Comparison of ENCODE assay signal across 16 cellular contexts in the genomic region with DNA sequence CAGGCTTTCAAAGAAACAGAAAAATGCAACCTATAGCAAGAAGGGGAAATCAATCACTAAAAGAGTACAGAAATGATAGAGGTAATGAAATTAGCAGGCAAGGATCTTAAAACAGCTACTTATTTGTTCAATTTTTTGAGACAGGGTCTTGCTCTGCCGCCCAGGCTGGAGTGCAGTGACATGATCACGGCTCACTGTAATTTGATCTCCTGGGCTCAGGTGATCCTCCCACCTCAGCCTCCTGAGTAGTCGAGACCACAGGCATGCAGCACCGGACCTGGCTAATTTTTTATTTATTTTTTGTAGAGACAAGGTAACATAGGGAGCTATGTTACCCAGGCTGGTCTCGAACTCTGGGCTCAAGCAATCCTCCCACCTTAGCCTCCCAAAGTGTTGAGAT. TPM values are rescaled to one million over a fixed set of nuclear protein-coding genes. Genes with fewer than 3 reads are reported as not detected.
A peak's percentile ranks its signal among the peaks of the same experiment; 100 is the strongest.
DNase-seq lines count a peak whose midpoint lies in the region; ATAC-seq and TF ChIP-seq lines count a peak whose summit lies in the region.
"Had no signal": no experiment of that assay in that cellular context is flagged by ENCODE, and none has a peak within 500 bp of the region (broad histone marks: within the 10 kb centered on the region; RNA-seq: fewer than 3 reads in every experiment).

No MANE protein-coding gene starts in this region.

- no peak for DNase-seq in activated CD4-positive, alpha-beta T cell treated with anti-CD3 and anti-CD28 coated beads, Interleukin-2, amount 10 ng/mL, durations not matched to agents 7 days and 5 days
- no peak for DNase-seq in activated CD4-positive, alpha-beta T cell treated with anti-CD3 and anti-CD28 coated beads, Interleukin-2, amount 50 U/mL, for 48 hours
- DNase-seq in GM23338 (ENCODE audit: low spot score) = no peak
- no peak for DNase-seq in WTC11 (ENCODE audit: low spot score)
- peak; percentile 28 for DNase-seq in kidney tubule cell (ENCODE audit: low spot score)
- DNase-seq in putamen (ENCODE audit: low spot score) = no peak
- no peak for DNase-seq in T-helper 17 cell
- DNase-seq: AML-193; Caco-2; CD4-positive, alpha-beta T cell; GOT3; H7 had no signal

- CTCF ChIA-PET in activated CD4-positive, alpha-beta T cell treated with anti-CD3 and anti-CD28 coated beads, Interleukin-2, amount 10 ng/mL, durations not matched to agents 7 days and 5 days (lab: Charles Lee) = interaction anchor here (0.8 kb wide), 1 partner anchor 376 kb away, joined by 3 read pairs; no protein-coding TSS in a partner anchor
- CTCF ChIA-PET in WTC11 (lab: Charles Lee) = no interaction called here

- no peaks in the 10 kb centered on the region for H3K9me3 Mint-ChIP-seq in activated CD4-positive, alpha-beta T cell treated with anti-CD3 and anti-CD28 coated beads, Interleukin-2, amount 10 ng/mL, durations not matched to agents 7 days and 5 days
- H3K9me3 Mint-ChIP-seq in GM23338 (no peaks in the 10 kb centered on the region), WTC11 (no peaks in the 10 kb centered on the region)
- H3K9me3 Mint-ChIP-seq: CD4-positive, alpha-beta T cell had no signal

- H3K4me3 Mint-ChIP-seq in activated CD4-positive, alpha-beta T cell treated with anti-CD3 and anti-CD28 coated beads, Interleukin-2, amount 10 ng/mL, durations not matched to agents 7 days and 5 days = no peak overlapping the region
- H3K4me3 Mint-ChIP-seq in GM23338 = no peak overlapping the region
- no peak overlapping the region for H3K4me3 Mint-ChIP-seq in WTC11
- H3K4me3 Mint-ChIP-seq in T-helper 17 cell = no peak overlapping the region
- H3K4me3 Mint-ChIP-seq: CD4-positive, alpha-beta T cell had no signal

- H3K27ac Mint-ChIP-seq in activated CD4-positive, alpha-beta T cell treated with anti-CD3 and anti-CD28 coated beads, Interleukin-2, amount 10 ng/mL, durations not matched to agents 7 days and 5 days = peak overlapping the region; percentile 76
- H3K27ac Mint-ChIP-seq in GM23338 (no peak overlapping the region), WTC11 (peak overlapping the region; percentile 81), T-helper 17 cell (no peak overlapping the region)
- H3K27ac Mint-ChIP-seq: CD4-positive, alpha-beta T cell had no signal

- ATAC-seq in GM23338 (no peak), WTC11 (no peak), T-helper 17 cell (no peak)
- ATAC-seq: A549 had no signal

- H3K79me2 ChIP-seq in GM23338 (replicated peaks; ENCODE audit: insufficient read depth) = peaks cover 3% of the 10 kb centered on the region; the same call in 1 of the 2 replicates

- H3K27me3 Mint-ChIP-seq in activated CD4-positive, alpha-beta T cell treated with anti-CD3 and anti-CD28 coated beads, Interleukin-2, amount 10 ng/mL, durations not matched to agents 7 days and 5 days = no peaks in the 10 kb centered on the region
- H3K27me3 Mint-ChIP-seq in GM23338 (ENCODE audit: insufficient read depth, low read depth, poor library complexity) (no peaks in the 10 kb centered on the region), WTC11 (ENCODE audit: low read depth) (no peaks in the 10 kb centered on the region), T-helper 17 cell (no peaks in the 10 kb centered on the region)
- H3K27me3 Mint-ChIP-seq: CD4-positive, alpha-beta T cell had no signal

- no peaks in the 10 kb centered on the region for H3K9me3 ChIP-seq in T-helper 17 cell (ENCODE audit: control insufficient read depth, low read length, poor library complexity, severe bottlenecking)
- H3K9me3 ChIP-seq: A549, Caco-2 had no signal

- peaks cover 3% of the 10 kb centered on the region for H4K20me1 ChIP-seq in GM23338 (replicated peaks; ENCODE audit: insufficient read depth)

- no peaks in the 10 kb centered on the region for H3F3A ChIP-seq in GM23338 (replicated peaks; ENCODE audit: low read depth)

- H3K4me2 ChIP-seq in GM23338 = no peak overlapping the region
- H3K4me2 ChIP-seq: A549 had no signal

- TF ChIP-seq CTCF in GM23338 (conservative IDR thresholded peaks at IDR 0.05; ENCODE audit: low read depth in 2 of 2) (no peak), WTC11 (IDR thresholded peaks at IDR 0.05) (no peak)

- H2AFZ ChIP-seq in GM23338 = no peak overlapping the region

- H3K36me3 Mint-ChIP-seq in activated CD4-positive, alpha-beta T cell treated with anti-CD3 and anti-CD28 coated beads, Interleukin-2, amount 10 ng/mL, durations not matched to agents 7 days and 5 days (ENCODE audit: low read depth) = peaks cover 41% of the 10 kb centered on the region
- H3K36me3 Mint-ChIP-seq in GM23338 (ENCODE audit: low read depth) (peaks cover 69% of the 10 kb centered on the region), WTC11 (peaks cover 67% of the 10 kb centered on the region), T-helper 17 cell (ENCODE audit: low read depth) (peaks cover 19% of the 10 kb centered on the region)

- POLR2A ChIA-PET in activated CD4-positive, alpha-beta T cell treated with anti-CD3 and anti-CD28 coated beads, Interleukin-2, amount 10 ng/mL, durations not matched to agents 7 days and 5 days (lab: Charles Lee) = no interaction called here
- POLR2A ChIA-PET in WTC11 (lab: Charles Lee) = no interaction called here

- no peaks in the 10 kb centered on the region for H3K4me1 ChIP-seq in GM23338 (ENCODE audit: insufficient read depth)
- H3K4me1 ChIP-seq: A549, Caco-2 had no signal

- no peak overlapping the region for H3K4me3 ChIP-seq in GM23338
- H3K4me3 ChIP-seq: A549 had no signal

- H3K9me2 ChIP-seq in GM23338 (ENCODE audit: insufficient read depth) = no peaks in the 10 kb centered on the region

- H3K27ac ChIP-seq in GM23338 (ENCODE audit: low read depth) = 0 out of 2 replicates have a peak overlapping the region, but pooled peaks have one; percentile 14
- H3K27ac ChIP-seq: 22Rv1, A549, C4-2B had no signal

- peaks cover 32% of the 10 kb centered on the region; the same call in 1 of the 2 replicates for H3K36me3 ChIP-seq in GM23338 (ENCODE audit: insufficient read depth)

- H3K4me1 Mint-ChIP-seq in activated CD4-positive, alpha-beta T cell treated with anti-CD3 and anti-CD28 coated beads, Interleukin-2, amount 10 ng/mL, durations not matched to agents 7 days and 5 days = peaks cover 9% of the 10 kb centered on the region
- H3K4me1 Mint-ChIP-seq in GM23338 = peaks cover 4% of the 10 kb centered on the region; the same call in 1 of the 3 replicates
- no peaks in the 10 kb centered on the region; the same call in 1 of the 2 replicates for H3K4me1 Mint-ChIP-seq in WTC11
- H3K4me1 Mint-ChIP-seq in T-helper 17 cell = peaks cover 27% of the 10 kb centered on the region

- no peaks in the 10 kb centered on the region for H3K27me3 ChIP-seq in GM23338 (ENCODE audit: insufficient read depth)

TF ChIP-seq in GM23338, 12 proteins besides CTCF, POLR2A, EP300 and RAD21 (continues in another document):
- TF ChIP-seq CREB1 (CRISPR knock-in tag; IDR thresholded peaks at IDR 0.05; ENCODE audit: low read depth) (no peak), EZH2 (IDR thresholded peaks at IDR 0.05; ENCODE audit: low read depth, unreplicated experiment) (no peak)

TF ChIP-seq in WTC11, 78 proteins besides CTCF, POLR2A, EP300 and RAD21:
- peak; percentile 82 for TF ChIP-seq ZNF121 (CRISPR knock-in tag; IDR thresholded peaks at IDR 0.05)
- TF ChIP-seq, protein P1, sequence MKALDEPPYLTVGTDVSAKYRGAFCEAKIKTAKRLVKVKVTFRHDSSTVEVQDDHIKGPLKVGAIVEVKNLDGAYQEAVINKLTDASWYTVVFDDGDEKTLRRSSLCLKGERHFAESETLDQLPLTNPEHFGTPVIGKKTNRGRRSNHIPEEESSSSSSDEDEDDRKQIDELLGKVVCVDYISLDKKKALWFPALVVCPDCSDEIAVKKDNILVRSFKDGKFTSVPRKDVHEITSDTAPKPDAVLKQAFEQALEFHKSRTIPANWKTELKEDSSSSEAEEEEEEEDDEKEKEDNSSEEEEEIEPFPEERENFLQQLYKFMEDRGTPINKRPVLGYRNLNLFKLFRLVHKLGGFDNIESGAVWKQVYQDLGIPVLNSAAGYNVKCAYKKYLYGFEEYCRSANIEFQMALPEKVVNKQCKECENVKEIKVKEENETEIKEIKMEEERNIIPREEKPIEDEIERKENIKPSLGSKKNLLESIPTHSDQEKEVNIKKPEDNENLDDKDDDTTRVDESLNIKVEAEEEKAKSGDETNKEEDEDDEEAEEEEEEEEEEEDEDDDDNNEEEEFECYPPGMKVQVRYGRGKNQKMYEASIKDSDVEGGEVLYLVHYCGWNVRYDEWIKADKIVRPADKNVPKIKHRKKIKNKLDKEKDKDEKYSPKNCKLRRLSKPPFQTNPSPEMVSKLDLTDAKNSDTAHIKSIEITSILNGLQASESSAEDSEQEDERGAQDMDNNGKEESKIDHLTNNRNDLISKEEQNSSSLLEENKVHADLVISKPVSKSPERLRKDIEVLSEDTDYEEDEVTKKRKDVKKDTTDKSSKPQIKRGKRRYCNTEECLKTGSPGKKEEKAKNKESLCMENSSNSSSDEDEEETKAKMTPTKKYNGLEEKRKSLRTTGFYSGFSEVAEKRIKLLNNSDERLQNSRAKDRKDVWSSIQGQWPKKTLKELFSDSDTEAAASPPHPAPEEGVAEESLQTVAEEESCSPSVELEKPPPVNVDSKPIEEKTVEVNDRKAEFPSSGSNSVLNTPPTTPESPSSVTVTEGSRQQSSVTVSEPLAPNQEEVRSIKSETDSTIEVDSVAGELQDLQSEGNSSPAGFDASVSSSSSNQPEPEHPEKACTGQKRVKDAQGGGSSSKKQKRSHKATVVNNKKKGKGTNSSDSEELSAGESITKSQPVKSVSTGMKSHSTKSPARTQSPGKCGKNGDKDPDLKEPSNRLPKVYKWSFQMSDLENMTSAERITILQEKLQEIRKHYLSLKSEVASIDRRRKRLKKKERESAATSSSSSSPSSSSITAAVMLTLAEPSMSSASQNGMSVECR (CRISPR knock-in tag; IDR thresholded peaks at IDR 0.05; ENCODE audit: borderline replicate concordance) = no peak

RNA-seq across cellular contexts. Expression of gene TFB1M, which starts 21.6 kb away (rescaled TPM):
- 10 to 100 TPM; 25.8 to 26.5 TPM for total RNA-seq in activated CD4-positive, alpha-beta T cell treated with anti-CD3 and anti-CD28 coated beads, Interleukin-2, amount 10 ng/mL, durations not matched to agents 7 days and 5 days
- total RNA-seq in GM23338 (2014; rRNA removed; shearing (Covaris generic)) = 37.5 and 51.1 TPM in 2 replicates
- 66.9 and 69.6 TPM in 2 replicates for polyA plus RNA-seq in GM23338 (2016; fragmentation: Nextera tagmentation; extraction: Ambion mirVana)
- total RNA-seq in WTC11 (2021) (40.7 to 43.6 TPM (median 41.8 TPM) in 3 replicates), T-helper 17 cell (10 to 100 TPM; 13.7 to 16.6 TPM)

RNA-seq across cellular contexts. Expression of gene CLDN20, which starts 28.9 kb away (rescaled TPM):
- total RNA-seq in activated CD4-positive, alpha-beta T cell treated with anti-CD3 and anti-CD28 coated beads, Interleukin-2, amount 10 ng/mL, durations not matched to agents 7 days and 5 days = not detected
- total RNA-seq in GM23338 (2014; rRNA removed; shearing (Covaris generic)) = not detected in 2 replicates
- 0.17 and 0.23 TPM in 2 replicates for polyA plus RNA-seq in GM23338 (2016; fragmentation: Nextera tagmentation; extraction: Ambion mirVana)
- total RNA-seq in WTC11 (2021) (not detected in 3 replicates), T-helper 17 cell (not detected)
- total RNA-seq: Caco-2; CD4-positive, alpha-beta T cell; H7 had no signal
- polyA plus RNA-seq: A549, BJ had no signal

Comparison
In these comparisons a context has a peak if more than half of its experiments do, and no peak if none do; other contexts are left out.
1. H3K27ac Mint-ChIP-seq: peak in activated CD4-positive, alpha-beta T cell treated with anti-CD3 and anti-CD28 coated beads, Interleukin-2, amount 10 ng/mL, durations not matched to agents 7 days and 5 days (single experiment) and WTC11 (single experiment); none in GM23338 (single experiment) and T-helper 17 cell (single experiment).